In genomic region chrX:12794654-12795053, GRCh38 we compare ENCODE assay signal across 16 cellular contexts.
"Had no signal": no experiment of that assay in that cellular context is flagged by ENCODE, and none has a peak within 500 bp of the region (broad histone marks: within the 10 kb centered on the region; RNA-seq: fewer than 3 reads in every experiment).

No MANE protein-coding gene starts in this region.

- ATAC-seq: heart left ventricle; naive thymus-derived CD8-positive, alpha-beta T cell; right cardiac atrium had no signal

- H3K27ac Mint-ChIP-seq: naive thymus-derived CD8-positive, alpha-beta T cell; type B pancreatic cell had no signal

- H3K36me3 ChIP-seq: heart left ventricle had no signal

- H3K4me3 ChIP-seq: esophagus muscularis mucosa, heart left ventricle, stomach had no signal

- H3K27ac ChIP-seq: epithelial cell of prostate, esophagus muscularis mucosa had no signal

- DNase-seq: effector memory CD4-positive, alpha-beta T cell; heart left ventricle; hypothalamus; kidney glomerular epithelial cell; mesendoderm; naive thymus-derived CD8-positive, alpha-beta T cell; posterior cingulate gyrus; right cardiac atrium; stimulated activated CD4-positive, alpha-beta T cell treated with anti-CD3 and anti-CD28 coated beads, Interleukin-2, amount 100 ng/mL, for 24 hours; stimulated activated CD4-positive, alpha-beta T cell treated with anti-CD3 and anti-CD28 coated beads, Interleukin-4, amount 100 ng/mL, for 4 hours; stimulated activated naive CD4-positive, alpha-beta T cell; stomach; substantia nigra had no signal

- H3K27me3 Mint-ChIP-seq: naive thymus-derived CD8-positive, alpha-beta T cell had no signal

- H3K27me3 ChIP-seq: esophagus muscularis mucosa, stomach had no signal

- H3K4me3 Mint-ChIP-seq: naive thymus-derived CD8-positive, alpha-beta T cell; type B pancreatic cell had no signal
